In genomic region chr11:75272821-75273301, GRCh38 we compare ENCODE assay signal across 15 cellular contexts. TPM values are rescaled to one million over a fixed set of nuclear protein-coding genes. Genes with fewer than 3 reads are reported as not detected.
DNase-seq lines count a peak whose midpoint lies in the region; ATAC-seq and TF ChIP-seq lines count a peak whose summit lies in the region.
"Had no signal": no experiment of that assay in that cellular context is flagged by ENCODE, and none has a peak within 500 bp of the region (broad histone marks: within the 10 kb centered on the region; RNA-seq: fewer than 3 reads in every experiment).

No MANE protein-coding gene starts in this region.

- H2BK12ac ChIP-seq in H9 (ENCODE audit: insufficient read length, low read depth, low read length): no peak overlapping the region

- H3K18ac ChIP-seq in H9 (ENCODE audit: insufficient read length, low read depth, low read length): no peak overlapping the region

- H2AFZ ChIP-seq in H9 (ENCODE audit: low read length): no peak overlapping the region

- no peak overlapping the region for H3K4ac ChIP-seq in H9 (ENCODE audit: low read depth, low read length)

- H3K9ac ChIP-seq in H9 (ENCODE audit: extremely low read depth, insufficient read length, low read length): no peak overlapping the region

- no peaks in the 10 kb centered on the region for H4K20me1 ChIP-seq in H9 (ENCODE audit: control insufficient read depth, insufficient read depth, insufficient read length)

- H3K4me3 Mint-ChIP-seq in activated naive CD8-positive, alpha-beta T cell: no peak overlapping the region
- no peak overlapping the region for H3K4me3 Mint-ChIP-seq in activated naive CD8-positive, alpha-beta T cell treated with anti-CD3 and anti-CD28 coated beads, Interleukin-2, amount 50 U/mL, for 24 hours
- H3K4me3 Mint-ChIP-seq in H9: no peak overlapping the region
- no peak overlapping the region for H3K4me3 Mint-ChIP-seq in dendritic cell treated with granulocyte-macrophage colony-stimulating factor and Interleukin-4, amounts not matched to agents 40 ng/mL and 50 ng/mL, for 4 days
- H3K4me3 Mint-ChIP-seq: HFFc6 had no signal

- no peak for TF ChIP-seq CTCF in H9 (conservative IDR thresholded peaks at IDR 0.05)

- H4K91ac ChIP-seq in H9 (ENCODE audit: insufficient read length, low read depth, low read length): no peak overlapping the region

- peak overlapping the region; percentile 80 for H3K27ac Mint-ChIP-seq in activated naive CD8-positive, alpha-beta T cell
- no peak overlapping the region for H3K27ac Mint-ChIP-seq in activated naive CD8-positive, alpha-beta T cell treated with anti-CD3 and anti-CD28 coated beads, Interleukin-2, amount 50 U/mL, for 24 hours
- no peak overlapping the region; a peak in 1 of 7 replicates for H3K27ac Mint-ChIP-seq in H9
- H3K27ac Mint-ChIP-seq in dendritic cell treated with granulocyte-macrophage colony-stimulating factor and Interleukin-4, amounts not matched to agents 40 ng/mL and 50 ng/mL, for 4 days: peak overlapping the region; percentile 60
- H3K27ac Mint-ChIP-seq: HFFc6 had no signal

- no peak overlapping the region for H4K8ac ChIP-seq in H9 (replicated peaks; ENCODE audit: insufficient read length, low read depth, low read length)

- H3K56ac ChIP-seq in H9 (ENCODE audit: insufficient read length, low read depth, low read length): no peak overlapping the region

- no peaks in the 10 kb centered on the region for H3K9me3 ChIP-seq in H9 (ENCODE audit: control insufficient read depth, low read depth, low read length)
- H3K9me3 ChIP-seq: esophagus squamous epithelium had no signal

- H4K5ac ChIP-seq in H9 (ENCODE audit: insufficient read length, low read depth, low read length): no peak overlapping the region

- H3K79me1 ChIP-seq in H9 (ENCODE audit: insufficient read depth, low read depth, low read length, poor library complexity, severe bottlenecking): no peaks in the 10 kb centered on the region

- no peak overlapping the region for H3K4me2 ChIP-seq in H9 (ENCODE audit: insufficient read depth, insufficient read length, low read length)

- H2BK20ac ChIP-seq in H9 (ENCODE audit: low read depth, low read length, poor library complexity, severe bottlenecking): no peak overlapping the region

- H3K79me2 ChIP-seq in H9 (ENCODE audit: insufficient read depth, low read length): no peaks in the 10 kb centered on the region

- no peak overlapping the region for H2BK15ac ChIP-seq in H9 (ENCODE audit: low read depth, low read length)

- WGBS in H9 (ENCODE audit: extremely low coverage, insufficient read length, low lambda C conversion rate): no CpG with 5 or more reads among the region's 12 CpGs

- no peak overlapping the region for H2BK5ac ChIP-seq in H9 (ENCODE audit: insufficient read length, low read length)

- peaks cover 58% of the 10 kb centered on the region for H3K4me1 Mint-ChIP-seq in activated naive CD8-positive, alpha-beta T cell (ENCODE audit: low read depth)
- peaks cover 36% of the 10 kb centered on the region for H3K4me1 Mint-ChIP-seq in activated naive CD8-positive, alpha-beta T cell treated with anti-CD3 and anti-CD28 coated beads, Interleukin-2, amount 50 U/mL, for 24 hours
- H3K4me1 Mint-ChIP-seq in H9: peaks cover 4 to 12% of the 10 kb centered on the region in 2 experiments
- H3K4me1 Mint-ChIP-seq in dendritic cell treated with granulocyte-macrophage colony-stimulating factor and Interleukin-4, amounts not matched to agents 40 ng/mL and 50 ng/mL, for 4 days (ENCODE audit: low read depth): peaks cover 56% of the 10 kb centered on the region

- H3K23me2 ChIP-seq in H9 (ENCODE audit: insufficient read length, low read depth, low read length, poor library complexity, severe bottlenecking): no peaks in the 10 kb centered on the region

- H3K27me3 ChIP-seq in H9 (ENCODE audit: insufficient read depth, low read length): no peaks in the 10 kb centered on the region
- H3K27me3 ChIP-seq: esophagus squamous epithelium had no signal

- intact Hi-C loops in dendritic cell treated with granulocyte-macrophage colony-stimulating factor and Interleukin-4, amounts not matched to agents 40 ng/mL and 50 ng/mL, for 4 days (cut with micrococcal nuclease): no loop called here
- intact Hi-C loops in sciatic nerve (cut with DNase I): no loop called here

- H3K23ac ChIP-seq in H9 (ENCODE audit: insufficient read length, low read depth, low read length): no peak overlapping the region

- no peaks in the 10 kb centered on the region for H3K27me3 Mint-ChIP-seq in activated naive CD8-positive, alpha-beta T cell
- no peaks in the 10 kb centered on the region for H3K27me3 Mint-ChIP-seq in activated naive CD8-positive, alpha-beta T cell treated with anti-CD3 and anti-CD28 coated beads, Interleukin-2, amount 50 U/mL, for 24 hours
- H3K27me3 Mint-ChIP-seq in H9 (ENCODE audit: low read depth): no peaks in the 10 kb centered on the region; the same call in none of the 2 replicates
- no peaks in the 10 kb centered on the region for H3K27me3 Mint-ChIP-seq in dendritic cell treated with granulocyte-macrophage colony-stimulating factor and Interleukin-4, amounts not matched to agents 40 ng/mL and 50 ng/mL, for 4 days

- peaks cover 12% of the 10 kb centered on the region for H3K36me3 Mint-ChIP-seq in activated naive CD8-positive, alpha-beta T cell
- H3K36me3 Mint-ChIP-seq in activated naive CD8-positive, alpha-beta T cell treated with anti-CD3 and anti-CD28 coated beads, Interleukin-2, amount 50 U/mL, for 24 hours (ENCODE audit: low read depth): peaks cover 9% of the 10 kb centered on the region
- peaks cover 0 to 16% (median 2%) of the 10 kb centered on the region in 3 experiments; a peak in 2 of 7 replicates for H3K36me3 Mint-ChIP-seq in H9 (ENCODE audit: insufficient read depth in 1 of 3, low read depth in 3 of 3)
- H3K36me3 Mint-ChIP-seq in dendritic cell treated with granulocyte-macrophage colony-stimulating factor and Interleukin-4, amounts not matched to agents 40 ng/mL and 50 ng/mL, for 4 days (ENCODE audit: low read depth): peaks cover 100% of the 10 kb centered on the region

- H3K14ac ChIP-seq in H9 (ENCODE audit: insufficient read depth, low read length): no peak overlapping the region

- H3T11ph ChIP-seq in H9 (ENCODE audit: low read length): no peak overlapping the region

- H2BK120ac ChIP-seq in H9 (ENCODE audit: low read depth, low read length, poor library complexity, severe bottlenecking): no peak overlapping the region

- H2AK5ac ChIP-seq in H9 (ENCODE audit: insufficient read length, low read length): no peak overlapping the region

- H3K27ac ChIP-seq in H9 (ENCODE audit: insufficient read length, low read depth, low read length): no peak overlapping the region
- H3K27ac ChIP-seq: esophagus squamous epithelium had no signal

- no peaks in the 10 kb centered on the region for H3K9me3 Mint-ChIP-seq in activated naive CD8-positive, alpha-beta T cell (ENCODE audit: low read depth)
- H3K9me3 Mint-ChIP-seq in activated naive CD8-positive, alpha-beta T cell treated with anti-CD3 and anti-CD28 coated beads, Interleukin-2, amount 50 U/mL, for 24 hours: no peaks in the 10 kb centered on the region
- no peaks in the 10 kb centered on the region for H3K9me3 Mint-ChIP-seq in H9
- no peaks in the 10 kb centered on the region for H3K9me3 Mint-ChIP-seq in dendritic cell treated with granulocyte-macrophage colony-stimulating factor and Interleukin-4, amounts not matched to agents 40 ng/mL and 50 ng/mL, for 4 days
- H3K9me3 Mint-ChIP-seq: HFFc6 had no signal

- ATAC-seq in activated naive CD8-positive, alpha-beta T cell treated with anti-CD3 and anti-CD28 coated beads, Interleukin-2, amount 50 U/mL, for 24 hours: no peak
- ATAC-seq in sciatic nerve: no peak
- ATAC-seq in HG02973 (IDR thresholded peaks at IDR 0.05; ENCODE audit: unreplicated experiment): no peak

- no peaks in the 10 kb centered on the region for H3K4me1 ChIP-seq in H9 (ENCODE audit: insufficient read depth, low read length)

- no peak for DNase-seq in activated naive CD8-positive, alpha-beta T cell treated with anti-CD3 and anti-CD28 coated beads, Interleukin-2, amount 50 U/mL, for 24 hours
- DNase-seq in H9 (peak; percentile 26), sciatic nerve (ENCODE audit: low spot score) (peak; percentile 48), globus pallidus (ENCODE audit: low spot score) (no peak)
- DNase-seq in stimulated activated CD4-positive, alpha-beta T cell treated with anti-CD3 and anti-CD28 coated beads, Interleukin-1b, Interleukin-23, amount 100 ng/mL, for 48 hours: no peak
- DNase-seq: esophagus squamous epithelium; HFFc6; KBM-7; midbrain; NCI-H1417; NK-92 treated with Interleukin-12 subunit alpha and Interleukin-12 subunit beta, amount 100 ng/mL, for 24 hours had no signal

RNA-seq across cellular contexts. Expression of gene TPBGL, which starts 32.3 kb away (rescaled TPM):
- 0.61 and 0.64 TPM in 2 replicates for total RNA-seq in H9 (2021)
- 0.31 TPM for total RNA-seq in sciatic nerve
- total RNA-seq: HFFc6, osteocyte had no signal

Comparison
In these comparisons a context has a peak if more than half of its experiments do, and no peak if none do; other contexts are left out.
1. H3K27ac Mint-ChIP-seq: peak in activated naive CD8-positive, alpha-beta T cell (single experiment) and dendritic cell treated with granulocyte-macrophage colony-stimulating factor and Interleukin-4, amounts not matched to agents 40 ng/mL and 50 ng/mL, for 4 days (single experiment); none in activated naive CD8-positive, alpha-beta T cell treated with anti-CD3 and anti-CD28 coated beads, Interleukin-2, amount 50 U/mL, for 24 hours (single experiment) and H9 (0 of 3).
2. DNase-seq: peak in H9 (single experiment) and sciatic nerve (single experiment); none in activated naive CD8-positive, alpha-beta T cell treated with anti-CD3 and anti-CD28 coated beads, Interleukin-2, amount 50 U/mL, for 24 hours (single experiment), stimulated activated CD4-positive, alpha-beta T cell treated with anti-CD3 and anti-CD28 coated beads, Interleukin-1b, Interleukin-23, amount 100 ng/mL, for 48 hours (single experiment) and globus pallidus (single experiment).